ENCODE assay signal across 14 cellular contexts in genomic region chr2:240922234-240922981, GRCh38. TPM values are rescaled to one million over a fixed set of nuclear protein-coding genes. Genes with fewer than 3 reads are reported as not detected.
A peak's percentile ranks its signal among the peaks of the same experiment; 100 is the strongest.
DNase-seq lines count a peak whose midpoint lies in the region; ATAC-seq, FAIRE-seq and TF ChIP-seq lines count a peak whose summit lies in the region.
"Had no signal": no experiment of that assay in that cellular context is flagged by ENCODE, and none has a peak within 500 bp of the region (broad histone marks: within the 10 kb centered on the region; RNA-seq: fewer than 3 reads in every experiment).

No MANE protein-coding gene starts in this region.

- H3K27me3 ChIP-seq in WERI-Rb-1 (ENCODE audit: insufficient read depth, low read depth, severe bottlenecking) (no peaks in the 10 kb centered on the region), suprapubic skin (no peaks in the 10 kb centered on the region)

- DNase-seq in activated gamma-delta T cell treated with Interleukin-2 at 50 U/mL for 16 hours: peak; percentile 2
- no peak for DNase-seq in activated gamma-delta T cell (lab: John Stamatoyannopoulos, UW)
- peak; percentile 4 for DNase-seq in WERI-Rb-1
- peak; percentile 64 for DNase-seq in kidney
- peak; percentile 66 to 76 for DNase-seq in suprapubic skin (ENCODE audit: low spot score in 2 of 2)
- DNase-seq in NCI-H774 (lab: John Stamatoyannopoulos, UW): no peak
- DNase-seq in stimulated activated naive B cell treated with anti-CD40 and anti-IgM and Interleukin-4, amounts not matched to agents 10 μg/mL and 1 μg/mL and 100 μg/mL, for 72 hours: no peak
- DNase-seq: KG1; NCI-H2171 treated with DMSO at 0.1 percent for 48 hours; SHP77 treated with DMSO at 0.1 percent for 48 hours; stimulated activated CD4-positive, alpha-beta T cell treated with anti-CD3 and anti-CD28 coated beads, Interleukin-1b, Interleukin-23, amount 100 ng/mL, for 48 hours had no signal

- TF ChIP-seq CTCF in WERI-Rb-1 (IDR thresholded peaks at IDR 0.05; ENCODE audit: low read depth, low read length): no peak
- no peak for TF ChIP-seq CTCF in kidney (IDR thresholded peaks at IDR 0.05; ENCODE audit: borderline replicate concordance, extremely low read depth, insufficient read depth)
- no peak for TF ChIP-seq CTCF in suprapubic skin (IDR thresholded peaks at IDR 0.05)

- WGBS in suprapubic skin: 91% methylated on average over 12 of the region's 18 CpGs

- H3K4me1 Mint-ChIP-seq in stimulated activated naive B cell treated with anti-CD40 and anti-IgM and Interleukin-4, amounts not matched to agents 10 μg/mL and 1 μg/mL and 100 μg/mL, for 72 hours: no peaks in the 10 kb centered on the region

- no peak for TF ChIP-seq POLR2A in suprapubic skin (IDR thresholded peaks at IDR 0.05)

- intact Hi-C loops in kidney (cut with DNase I): no loop called here

- H3K4me1 ChIP-seq in kidney (ENCODE audit: control insufficient read depth in 1 of 2, insufficient read depth in 1 of 2, low read depth in 1 of 2, low read length in 2 of 2) (no peaks in the 10 kb centered on the region), suprapubic skin (peaks cover 38% of the 10 kb centered on the region)

- no peaks in the 10 kb centered on the region for H3K9me3 Mint-ChIP-seq in stimulated activated naive B cell treated with anti-CD40 and anti-IgM and Interleukin-4, amounts not matched to agents 10 μg/mL and 1 μg/mL and 100 μg/mL, for 72 hours

- H3K9ac ChIP-seq in kidney (ENCODE audit: low read length in 2 of 2): no peak overlapping the region

- H3K4me3 Mint-ChIP-seq in stimulated activated naive B cell treated with anti-CD40 and anti-IgM and Interleukin-4, amounts not matched to agents 10 μg/mL and 1 μg/mL and 100 μg/mL, for 72 hours: no peak overlapping the region

- H3K27me3 Mint-ChIP-seq in stimulated activated naive B cell treated with anti-CD40 and anti-IgM and Interleukin-4, amounts not matched to agents 10 μg/mL and 1 μg/mL and 100 μg/mL, for 72 hours: peaks cover 0 to under 1% of the 10 kb centered on the region in 2 donors

- FAIRE-seq in kidney (lab: Jason Lieb, UNC): no peak

- H3K9me3 ChIP-seq in WERI-Rb-1 (ENCODE audit: severe bottlenecking): no peaks in the 10 kb centered on the region
- H3K9me3 ChIP-seq in kidney (ENCODE audit: control insufficient read depth in 1 of 2, low read length in 2 of 2): no peaks in the 10 kb centered on the region
- no peaks in the 10 kb centered on the region for H3K9me3 ChIP-seq in suprapubic skin

- H3K4me3 ChIP-seq in WERI-Rb-1 (ENCODE audit: low read depth, low read length): no peak overlapping the region
- H3K4me3 ChIP-seq in kidney (ENCODE audit: low read length in 2 of 2): no peak overlapping the region
- H3K4me3 ChIP-seq in suprapubic skin: no peak overlapping the region

- H3K36me3 ChIP-seq in WERI-Rb-1: no peaks in the 10 kb centered on the region
- H3K36me3 ChIP-seq in kidney (ENCODE audit: control insufficient read depth in 1 of 2, insufficient read depth in 2 of 2, low read length in 2 of 2): no peaks in the 10 kb centered on the region
- H3K36me3 ChIP-seq in suprapubic skin: no peaks in the 10 kb centered on the region

- H3K27ac Mint-ChIP-seq in stimulated activated naive B cell treated with anti-CD40 and anti-IgM and Interleukin-4, amounts not matched to agents 10 μg/mL and 1 μg/mL and 100 μg/mL, for 72 hours: no peak overlapping the region

- ATAC-seq in GM21390 (IDR thresholded peaks at IDR 0.05; ENCODE audit: unreplicated experiment): no peak
- ATAC-seq in stimulated activated naive B cell treated with anti-CD40 and anti-IgM and Interleukin-4, amounts not matched to agents 10 μg/mL and 1 μg/mL and 100 μg/mL, for 72 hours (replicated peaks): no peak

- H3K27ac ChIP-seq in WERI-Rb-1 (no peak overlapping the region), kidney (ENCODE audit: low read depth in 2 of 2, low read length in 2 of 2) (no peak overlapping the region), suprapubic skin (no peak overlapping the region)
- H3K27ac ChIP-seq: C4-2B had no signal

- H3K36me3 Mint-ChIP-seq in stimulated activated naive B cell treated with anti-CD40 and anti-IgM and Interleukin-4, amounts not matched to agents 10 μg/mL and 1 μg/mL and 100 μg/mL, for 72 hours: no peaks in the 10 kb centered on the region

- TF ChIP-seq EP300 in suprapubic skin (IDR thresholded peaks at IDR 0.05): no peak

RNA-seq across cellular contexts. Expression of gene CROCC2, which starts 16.3 kb away (rescaled TPM):
- 0.13 TPM for total RNA-seq in kidney
- not detected for polyA plus RNA-seq in kidney (ENCODE audit: insufficient read depth, low read depth, low replicate concordance)
- not detected for total RNA-seq in suprapubic skin
- total RNA-seq: H4 had no signal

RNA-seq across cellular contexts. Expression of gene MAB21L4, which starts 26.5 kb away (rescaled TPM):
- total RNA-seq in kidney (6.1 TPM), suprapubic skin (10 to 100 TPM; 28.7 to 97.5 (median 69.2) TPM)
- polyA plus RNA-seq in kidney (ENCODE audit: insufficient read depth, low read depth, low replicate concordance): 28.5 TPM
- total RNA-seq: H4 had no signal

RNA-seq across cellular contexts. Expression of gene AGXT, which starts 53.8 kb away (rescaled TPM):
- total RNA-seq in kidney (0.09 TPM), suprapubic skin (under 1 TPM in 1 of 4 donors, not detected in 3; 0.80 TPM)
- 12.5 TPM for polyA plus RNA-seq in kidney (ENCODE audit: insufficient read depth, low read depth, low replicate concordance)
- total RNA-seq: H4 had no signal

Comparison
In these comparisons a context has a peak if more than half of its experiments do, and no peak if none do; other contexts are left out.
1. DNase-seq: peak in activated gamma-delta T cell treated with Interleukin-2 at 50 U/mL for 16 hours (single experiment), WERI-Rb-1 (single experiment), kidney (single experiment) and suprapubic skin (2 of 2); none in activated gamma-delta T cell (single experiment), NCI-H774 (single experiment) and stimulated activated naive B cell treated with anti-CD40 and anti-IgM and Interleukin-4, amounts not matched to agents 10 μg/mL and 1 μg/mL and 100 μg/mL, for 72 hours (single experiment).